2 cellular contexts compared by ENCODE assay signal in genomic region chr2:34372967-34373366, GRCh38.
TF ChIP-seq lines count a peak whose summit lies in the region.

No MANE protein-coding gene starts in this region.

TF ChIP-seq in HepG2, 621 proteins besides CTCF, POLR2A, EP300 and RAD21:
- TF ChIP-seq HNRNPK (IDR thresholded peaks at IDR 0.05; ENCODE audit: low read depth, low read length, poor library complexity, severe bottlenecking) = peak; percentile 86
- TF ChIP-seq HMGXB4 (CRISPR knock-in tag; IDR thresholded peaks at IDR 0.05; ENCODE audit: borderline replicate concordance in 1 of 2, low read depth in 1 of 2) = no peak
- TF ChIP-seq PCBP1 (IDR thresholded peaks at IDR 0.05; ENCODE audit: borderline replicate concordance, low read depth, low read length) = 0 out of 2 replicates have a peak, but pooled peaks have one; percentile 51

TF ChIP-seq in H1, 55 proteins besides CTCF, POLR2A, EP300 and RAD21:
- TF ChIP-seq NANOG (IDR thresholded peaks at IDR 0.05; ENCODE audit: insufficient read depth, low read depth, low read length, poor library complexity, severe bottlenecking) (no peak), GTF2F1 (IDR thresholded peaks at IDR 0.05; ENCODE audit: borderline replicate concordance, low read depth, low read length) (no peak), TEAD4 (IDR thresholded peaks at IDR 0.05; ENCODE audit: low read depth, low read length) (no peak), CEBPB (IDR thresholded peaks at IDR 0.05; ENCODE audit: low read depth, low read length) (no peak), HDAC2 (IDR thresholded peaks at IDR 0.05; ENCODE audit: borderline replicate concordance in 1 of 2, low read depth in 2 of 2, low read length in 2 of 2) (no peak)
